15 cellular contexts compared by ENCODE assay signal in the genomic region with DNA sequence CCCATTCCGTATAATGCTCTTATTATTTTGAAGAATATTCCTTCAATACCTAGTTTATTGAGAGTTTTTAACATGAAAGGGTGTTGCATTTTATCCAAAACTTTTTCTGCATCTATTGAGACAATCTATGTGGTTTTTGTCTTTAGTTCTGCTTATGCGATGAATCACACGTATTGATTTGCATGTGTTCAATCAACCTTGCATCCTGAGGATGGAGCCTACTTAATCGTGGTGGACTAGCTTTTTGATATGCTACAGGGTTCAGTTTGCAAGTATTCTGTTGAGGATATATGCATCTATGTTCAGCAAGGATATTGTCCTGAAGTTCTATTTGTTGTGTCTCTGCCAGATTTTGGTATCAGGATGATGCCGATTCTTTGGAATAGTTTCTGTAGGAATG.
A peak's percentile ranks its signal among the peaks of the same experiment; 100 is the strongest.
DNase-seq lines count a peak whose midpoint lies in the region; ATAC-seq and FAIRE-seq lines count a peak whose summit lies in the region.
"Had no signal": no experiment of that assay in that cellular context is flagged by ENCODE, and none has a peak within 500 bp of the region (broad histone marks: within the 10 kb centered on the region; RNA-seq: fewer than 3 reads in every experiment).

No MANE protein-coding gene starts in this region.

- no peak overlapping the region for H3K23ac ChIP-seq in trophoblast cell (ENCODE audit: low read length)

- H3K9me3 ChIP-seq in trophoblast cell (ENCODE audit: insufficient read depth, low read depth, low read length) = no peaks in the 10 kb centered on the region
- H3K9me3 ChIP-seq: psoas muscle had no signal

- H3K36me3 ChIP-seq in trophoblast cell (ENCODE audit: control insufficient read depth in 1 of 2, insufficient read depth in 2 of 2, low read length in 2 of 2) = no peaks in the 10 kb centered on the region
- H3K36me3 ChIP-seq: cardiac muscle cell, esophagus squamous epithelium had no signal

- H3K4ac ChIP-seq in trophoblast cell (ENCODE audit: low read depth, low read length) = no peak overlapping the region

- H2AK5ac ChIP-seq in trophoblast cell (ENCODE audit: low read length) = no peak overlapping the region

- no peak overlapping the region for H2AFZ ChIP-seq in trophoblast cell (ENCODE audit: insufficient read depth, low read length, poor library complexity)

- no peak overlapping the region for H4K8ac ChIP-seq in trophoblast cell (ENCODE audit: low read depth, low read length)

- H3K27me3 ChIP-seq in trophoblast cell (ENCODE audit: insufficient read depth, low read length) = no peaks in the 10 kb centered on the region
- H3K27me3 ChIP-seq: cardiac muscle cell, esophagus squamous epithelium had no signal

- DNase-seq in GM18507 (ENCODE audit: extremely low spot score, insufficient read length, low read depth) (no peak), occipital lobe (lab: John Stamatoyannopoulos, UW) (no peak), sciatic nerve (ENCODE audit: low spot score) (no peak), trophoblast cell (no peak)
- DNase-seq in activated naive CD4-positive, alpha-beta T cell treated with anti-CD3 and anti-CD28 coated beads, Interleukin-2, amount 50 U/mL, for 16 hours = no peak
- DNase-seq: activated CD4-positive, alpha-beta T cell treated with anti-CD3 and anti-CD28 coated beads, Interleukin-2, amount 10 ng/mL, durations not matched to agents 7 days and 5 days; DND-41; esophagus squamous epithelium; psoas muscle; stimulated activated CD4-positive, alpha-beta T cell treated with anti-CD3 and anti-CD28 coated beads, Interleukin-4, amount 100 ng/mL, for 1 hour had no signal

- H2BK120ac ChIP-seq in trophoblast cell (ENCODE audit: insufficient read depth, low read length, poor library complexity) = no peak overlapping the region

- H2BK12ac ChIP-seq in trophoblast cell (ENCODE audit: low read length) = no peak overlapping the region

- no peaks in the 10 kb centered on the region for H3K79me2 ChIP-seq in trophoblast cell (ENCODE audit: control insufficient read depth, insufficient read depth, low read length, poor library complexity)

- H3K18ac ChIP-seq in trophoblast cell (ENCODE audit: low read length) = no peak overlapping the region

- no peak overlapping the region for H3K27ac ChIP-seq in trophoblast cell (ENCODE audit: low read depth, low read length)
- H3K27ac ChIP-seq: cardiac muscle cell, esophagus squamous epithelium, psoas muscle had no signal

- H3K14ac ChIP-seq in trophoblast cell (ENCODE audit: low read length) = no peak overlapping the region

- H3K4me3 ChIP-seq in trophoblast cell (ENCODE audit: low read depth, low read length) = no peak overlapping the region
- H3K4me3 ChIP-seq: cardiac muscle cell, esophagus squamous epithelium, psoas muscle had no signal

- intact Hi-C loops in sciatic nerve (cut with DNase I) = no loop called here

- no CpG with 5 or more reads among the region's 5 CpGs for WGBS in trophoblast cell (ENCODE audit: extremely low coverage, insufficient coverage, insufficient read length)

- ATAC-seq in GM21367 (IDR thresholded peaks at IDR 0.05; ENCODE audit: unreplicated experiment) (peak; percentile 97), HG02938 (IDR thresholded peaks at IDR 0.05; ENCODE audit: unreplicated experiment) (peak; percentile 75), HG03571 (IDR thresholded peaks at IDR 0.05; ENCODE audit: unreplicated experiment) (peak; percentile 98), sciatic nerve (no peak)
- ATAC-seq: psoas muscle had no signal

- H3K9ac ChIP-seq in trophoblast cell (ENCODE audit: low read length) = no peak overlapping the region

- FAIRE-seq in GM18507 (lab: Jason Lieb, UNC) = peak; percentile 67
- FAIRE-seq: HTR-8/SVneo had no signal

- H4K12ac ChIP-seq in trophoblast cell (ENCODE audit: low read depth, low read length) = no peak overlapping the region

- no peaks in the 10 kb centered on the region for H3K4me1 ChIP-seq in trophoblast cell (ENCODE audit: control insufficient read depth in 1 of 2, insufficient read depth in 2 of 2, low read length in 2 of 2)
- H3K4me1 ChIP-seq: esophagus squamous epithelium, psoas muscle had no signal

- H4K91ac ChIP-seq in trophoblast cell (ENCODE audit: low read depth, low read length) = no peak overlapping the region

- no peak overlapping the region for H2BK5ac ChIP-seq in trophoblast cell (ENCODE audit: low read depth, low read length, poor library complexity)

- no peaks in the 10 kb centered on the region for H3K79me1 ChIP-seq in trophoblast cell (ENCODE audit: low read length)

- H3K4me2 ChIP-seq in trophoblast cell (ENCODE audit: low read length) = no peak overlapping the region
